1 cellular context compared by ENCODE assay signal in genomic region chr9:128360826-128361225, GRCh38.
TF ChIP-seq lines count a peak whose summit lies in the region.

No MANE protein-coding gene starts in this region.

TF ChIP-seq in IMR-90, 13 proteins besides CTCF, POLR2A, EP300 and RAD21 (continued from another document):
- no peak for TF ChIP-seq USF2 (IDR thresholded peaks at IDR 0.05; ENCODE audit: low read depth, low read length)
- TF ChIP-seq SMC3 (IDR thresholded peaks at IDR 0.05; ENCODE audit: low read depth, low read length) = no peak
- TF ChIP-seq FOS (IDR thresholded peaks at IDR 0.05; ENCODE audit: low read depth, low read length) = no peak
- TF ChIP-seq MXI1 (IDR thresholded peaks at IDR 0.05; ENCODE audit: borderline replicate concordance, low read depth, low read length) = no peak
